Comparison of ENCODE assay signal across 18 cellular contexts in the genomic region with DNA sequence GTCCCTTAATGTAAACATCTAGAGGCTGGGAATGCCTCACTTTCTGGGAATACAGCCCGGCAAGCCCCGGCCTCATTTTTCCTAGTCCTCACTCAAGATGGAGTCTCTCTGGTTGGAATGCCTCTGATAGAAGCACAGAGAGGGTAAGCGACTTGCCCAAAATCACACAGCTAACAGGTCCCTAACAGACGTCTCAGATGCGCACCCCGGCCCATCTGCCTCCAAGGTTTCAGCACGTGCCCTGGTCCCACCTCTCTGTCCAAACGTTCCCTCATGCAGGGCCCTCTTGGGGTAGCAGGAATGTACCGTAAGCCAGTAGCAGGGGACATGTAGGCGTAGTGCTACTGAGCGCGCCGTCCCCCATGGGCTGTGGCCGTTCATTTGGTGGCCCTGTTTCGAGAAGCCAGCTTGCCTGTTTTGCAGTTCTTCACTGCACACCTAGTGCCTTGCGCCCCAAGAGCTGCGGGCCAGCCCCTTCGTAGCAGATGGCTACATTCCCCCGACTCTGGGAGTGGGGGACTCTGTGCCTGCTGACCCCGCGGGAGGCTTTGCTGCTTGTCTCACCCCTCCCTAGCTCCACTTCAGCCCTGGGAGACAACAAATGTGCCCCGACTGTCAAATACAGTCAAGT.
DNase-seq lines count a peak whose midpoint lies in the region; ATAC-seq, FAIRE-seq and TF ChIP-seq lines count a peak whose summit lies in the region.
"Had no signal": no experiment of that assay in that cellular context is flagged by ENCODE, and none has a peak within 500 bp of the region (broad histone marks: within the 10 kb centered on the region; RNA-seq: fewer than 3 reads in every experiment).

No MANE protein-coding gene starts in this region.

- BruUV-seq in MCF 10A (replicated peaks; lab: Mats Ljungman, UMichigan), result no TSS peak

- H4K20me1 ChIP-seq in H1 (replicated peaks in 1 of 2; ENCODE audit: control insufficient read depth in 1 of 2, insufficient read depth in 2 of 2, low read length in 2 of 2), result no peaks in the 10 kb centered on the region
- H4K20me1 ChIP-seq in neural cell (ENCODE audit: insufficient read depth), result no peaks in the 10 kb centered on the region

- WGBS in H1 (ENCODE audit: extremely low coverage in 1 of 2, insufficient coverage in 1 of 2, insufficient read length in 1 of 2, insufficient replicate concordance in 2 of 2, low coverage in 1 of 2, low lambda C conversion rate in 2 of 2, missing lambda C conversion rate in 1 of 2), 2 experiments, result 43% methylated on average over 22 of the region's 22 CpGs; no CpG with 5 or more reads in 1 of the 2 experiments

- no peak overlapping the region for H2AFZ ChIP-seq in H1 (ENCODE audit: low read length)
- no peak overlapping the region for H2AFZ ChIP-seq in neural cell (ENCODE audit: low read depth, low read length)

- H3K36me3 ChIP-seq in breast epithelium (no peaks in the 10 kb centered on the region), H1 (ENCODE audit: control insufficient read depth in 2 of 4, insufficient read depth in 4 of 4, low read length in 3 of 4) (no peaks in the 10 kb centered on the region), neural cell (ENCODE audit: insufficient read depth, low read length) (no peaks in the 10 kb centered on the region), uterus (no peaks in the 10 kb centered on the region)
- H3K36me3 ChIP-seq: left lung, prostate gland, upper lobe of left lung had no signal

- H3K14ac ChIP-seq in H1 (ENCODE audit: insufficient read length), result no peak overlapping the region

- peaks cover 15% of the 10 kb centered on the region for H3F3A ChIP-seq in neural cell (ENCODE audit: insufficient read depth, low read length, poor library complexity, severe bottlenecking)

- peak overlapping the region; percentile 82 for H4K5ac ChIP-seq in H1 (ENCODE audit: insufficient read length, low read depth, low read length)

- no peak for TF ChIP-seq RAD21 in H1 (IDR thresholded peaks at IDR 0.05 in 1 of 2, conservative IDR thresholded peaks at IDR 0.05 in 1 of 2; ENCODE audit: low read depth in 2 of 2, low read length in 2 of 2)
- no peak for TF ChIP-seq RAD21 in neural cell (conservative IDR thresholded peaks at IDR 0.05)

- H3K4me1 ChIP-seq in breast epithelium (no peaks in the 10 kb centered on the region), H1 (replicated peaks in 1 of 4; ENCODE audit: control insufficient read depth in 3 of 4, insufficient read depth in 4 of 4, low read length in 3 of 4) (peaks cover 3 to 26% (median 16%) of the 10 kb centered on the region in 4 experiments), uterus (no peaks in the 10 kb centered on the region)
- H3K4me1 ChIP-seq: prostate gland had no signal

- H3K79me2 ChIP-seq in H1 (ENCODE audit: control insufficient read depth in 1 of 2, insufficient read depth in 2 of 2, low read length in 2 of 2) (no peaks in the 10 kb centered on the region), neural cell (replicated peaks; ENCODE audit: insufficient read depth, low read length) (no peaks in the 10 kb centered on the region)

- no peaks in the 10 kb centered on the region for H3K9me3 ChIP-seq in breast epithelium
- no peaks in the 10 kb centered on the region for H3K9me3 ChIP-seq in H1 (ENCODE audit: insufficient read depth in 2 of 2, low read depth in 1 of 2, low read length in 1 of 2)
- no peaks in the 10 kb centered on the region for H3K9me3 ChIP-seq in neural cell (ENCODE audit: low read length)
- no peaks in the 10 kb centered on the region for H3K9me3 ChIP-seq in uterus
- H3K9me3 ChIP-seq: left lung, prostate gland, upper lobe of left lung had no signal

- H2BK15ac ChIP-seq in H1 (ENCODE audit: low read length), result peak overlapping the region; percentile 5; the same call in 1 of the 2 replicates

- peaks cover 4% of the 10 kb centered on the region; the same call in 1 of the 2 replicates for H3K23me2 ChIP-seq in H1 (ENCODE audit: low read depth, low read length)

- H2BK20ac ChIP-seq in H1 (ENCODE audit: low read length), result no peak overlapping the region

- peak overlapping the region; percentile 83; the same call in 1 of the 2 replicates for H2BK5ac ChIP-seq in H1 (ENCODE audit: low read depth, low read length)

- H3K27me3 Mint-ChIP-seq in MCF 10A (ENCODE audit: insufficient read depth, unreplicated experiment), result peaks cover 31% of the 10 kb centered on the region

- H2BK120ac ChIP-seq in H1 (replicated peaks; ENCODE audit: low read depth, low read length), result peak overlapping the region; percentile 94

- TF ChIP-seq POLR2A in breast epithelium (IDR thresholded peaks at IDR 0.05), result no peak
- TF ChIP-seq POLR2A in H1 (IDR thresholded peaks at IDR 0.05; ENCODE audit: control extremely low read depth in 1 of 2, low read depth in 2 of 2, low read length in 2 of 2), result no peak
- no peak for TF ChIP-seq POLR2A in uterus (IDR thresholded peaks at IDR 0.05)

- H4K8ac ChIP-seq in H1 (ENCODE audit: extremely low read depth, insufficient read depth, low read length), result peak overlapping the region; percentile 41

- peak overlapping the region; percentile 74 for H3K4ac ChIP-seq in H1 (replicated peaks; ENCODE audit: insufficient read length, low read depth, low read length)

- TF ChIP-seq EP300 in H1 (IDR thresholded peaks at IDR 0.05; ENCODE audit: borderline replicate concordance in 1 of 2, low read depth in 2 of 2, low read length in 2 of 2) (no peak), neural cell (conservative IDR thresholded peaks at IDR 0.05; ENCODE audit: poor library complexity, severe bottlenecking) (no peak)

- no peak for FAIRE-seq in H1 (lab: Jason Lieb, UNC)

- H3K4me1 Mint-ChIP-seq in MCF 10A (ENCODE audit: insufficient read depth, unreplicated experiment), result peaks cover 14% of the 10 kb centered on the region
- H3K4me1 Mint-ChIP-seq: stimulated activated memory B cell treated with anti-CD40 and anti-IgM and Interleukin-4, amounts not matched to agents 10 μg/mL and 1 μg/mL and 100 μg/mL, for 72 hours had no signal

- no peak for ATAC-seq in GM21447 (IDR thresholded peaks at IDR 0.05; ENCODE audit: unreplicated experiment)
- ATAC-seq: stimulated activated memory B cell treated with anti-CD40 and anti-IgM and Interleukin-4, amounts not matched to agents 10 μg/mL and 1 μg/mL and 100 μg/mL, for 72 hours had no signal

- H3K4me2 ChIP-seq in H1 (ENCODE audit: insufficient read depth in 1 of 2, low read depth in 2 of 2, low read length in 2 of 2) (peak overlapping the region; percentile 66 to 73), neural cell (ENCODE audit: low read length) (peak overlapping the region; percentile 70)
- H3K4me2 ChIP-seq: KMS-11 had no signal

- peak overlapping the region; percentile 61 to 84 for H3K27ac ChIP-seq in breast epithelium
- H3K27ac ChIP-seq in H1 (ENCODE audit: low read depth, low read length), result no peak overlapping the region
- H3K27ac ChIP-seq in neural cell (ENCODE audit: low read length), result peak overlapping the region; percentile 61
- peak overlapping the region; percentile 54 for H3K27ac ChIP-seq in uterus
- H3K27ac ChIP-seq: KMS-11 had no signal

- H3K36me3 Mint-ChIP-seq in MCF 10A (ENCODE audit: insufficient read depth, unreplicated experiment), result peaks cover 5% of the 10 kb centered on the region
- H3K36me3 Mint-ChIP-seq: stimulated activated memory B cell treated with anti-CD40 and anti-IgM and Interleukin-4, amounts not matched to agents 10 μg/mL and 1 μg/mL and 100 μg/mL, for 72 hours had no signal

- no peak overlapping the region for H3K4me3 Mint-ChIP-seq in MCF 10A (ENCODE audit: unreplicated experiment)
- H3K4me3 Mint-ChIP-seq: CD4-positive, alpha-beta T cell; stimulated activated memory B cell treated with anti-CD40 and anti-IgM and Interleukin-4, amounts not matched to agents 10 μg/mL and 1 μg/mL and 100 μg/mL, for 72 hours had no signal

- DNase-seq in breast epithelium (ENCODE audit: low spot score in 2 of 2) (no peak), MCF 10A (ENCODE audit: unreplicated experiment) (no peak), H1 (ENCODE audit: low read depth in 1 of 2, low spot score in 2 of 2) (no peak), uterus (no peak), DMS 273 (lab: John Stamatoyannopoulos, UW; ENCODE audit: unreplicated experiment) (no peak), Ammon's horn (ENCODE audit: low spot score) (no peak)
- DNase-seq: activated CD8-positive, alpha-beta memory T cell treated with anti-CD3 and anti-CD28 coated beads, Interleukin-2, amount 50 U/mL, for 48 hours; activated naive CD4-positive, alpha-beta T cell; CD4-positive, alpha-beta T cell; DMS79 treated with DMSO at 0.1 percent for 48 hours; RPMI8226 had no signal

- CTCF ChIA-PET in MCF 10A (lab: Yijun Ruan, JAX) (interaction anchor here (0.5 kb wide), 1 partner anchor 723 kb away, joined by 3 read pairs; no protein-coding TSS in a partner anchor), H1 (lab: Charles Lee; ENCODE audit: partially characterized antibody) (interaction anchor here (0.6 to 3.3 kb wide), 17 partner anchors 12 to 225 kb away, joined by 3 to 23 read pairs (median 4); no protein-coding TSS in a partner anchor)

- H3K27me3 ChIP-seq in breast epithelium (no peaks in the 10 kb centered on the region), H1 (replicated peaks in 1 of 4; ENCODE audit: control insufficient read depth in 3 of 4, extremely low read depth in 1 of 4, insufficient read depth in 3 of 4, low read length in 3 of 4) (peaks cover 0 to 20% (median 8%) of the 10 kb centered on the region in 4 experiments; a peak in 5 of 7 replicates), neural cell (ENCODE audit: insufficient read depth, low read depth, low read length) (no peaks in the 10 kb centered on the region), uterus (no peaks in the 10 kb centered on the region)

- TF ChIP-seq CTCF in breast epithelium (IDR thresholded peaks at IDR 0.05) (no peak), MCF 10A (IDR thresholded peaks at IDR 0.05; ENCODE audit: unreplicated experiment) (no peak), H1 (IDR thresholded peaks at IDR 0.05; ENCODE audit: control extremely low read depth in 1 of 3, insufficient read depth in 1 of 3, low read depth in 1 of 3, low read length in 3 of 3) (no peak), neural cell (IDR thresholded peaks at IDR 0.05; ENCODE audit: poor library complexity, severe bottlenecking) (no peak), uterus (IDR thresholded peaks at IDR 0.05) (no peak)

- intact Hi-C loops in breast epithelium (cut with DNase I; ENCODE audit: low total_unique reads), result no loop called here
- intact Hi-C loops in MCF 10A (cut with micrococcal nuclease), result no loop called here
- intact Hi-C loops in uterus (cut with DNase I; ENCODE audit: low total_unique reads), result no loop called here

- no peak overlapping the region for H3K4me3 ChIP-seq in breast epithelium
- peak overlapping the region in 2 of 4 experiments; percentile 24 to 41; a peak in 4 of 8 replicates for H3K4me3 ChIP-seq in H1 (ENCODE audit: extremely low read depth in 1 of 4, insufficient read depth in 2 of 4, low read depth in 3 of 4, low read length in 4 of 4)
- H3K4me3 ChIP-seq in neural cell (ENCODE audit: low read length), result peak overlapping the region; percentile 58
- H3K4me3 ChIP-seq in uterus, result no peak overlapping the region
- H3K4me3 ChIP-seq: left lung, prostate gland had no signal

- no peak overlapping the region for H3K23ac ChIP-seq in H1 (ENCODE audit: insufficient read length)

- H3K9ac ChIP-seq in H1 (replicated peaks in 1 of 4; ENCODE audit: extremely low read depth in 1 of 4, low read depth in 3 of 4, low read length in 3 of 4) (no peak overlapping the region; a peak in 1 of 7 replicates), neural cell (ENCODE audit: low read length) (peak overlapping the region; percentile 49)
- H3K9ac ChIP-seq: KMS-11 had no signal

- H2BK12ac ChIP-seq in H1 (ENCODE audit: low read depth, low read length), result peak overlapping the region; percentile 13; the same call in 1 of the 2 replicates

- no peaks in the 10 kb centered on the region for H3K9me3 Mint-ChIP-seq in MCF 10A (ENCODE audit: unreplicated experiment)
- H3K9me3 Mint-ChIP-seq: CD4-positive, alpha-beta T cell; stimulated activated memory B cell treated with anti-CD40 and anti-IgM and Interleukin-4, amounts not matched to agents 10 μg/mL and 1 μg/mL and 100 μg/mL, for 72 hours had no signal

- no peaks in the 10 kb centered on the region for H3K79me1 ChIP-seq in H1 (ENCODE audit: low read depth, low read length)

- H4K91ac ChIP-seq in H1 (replicated peaks; ENCODE audit: insufficient read length, low read length), result peak overlapping the region; percentile 97

- H3K56ac ChIP-seq in H1 (replicated peaks; ENCODE audit: insufficient read length, low read depth, low read length), result no peak overlapping the region

- no peaks in the 10 kb centered on the region for H3K9me2 ChIP-seq in neural cell (ENCODE audit: insufficient read depth, low read length)

- no peak overlapping the region for H2AK5ac ChIP-seq in H1 (ENCODE audit: low read depth, low read length)

- peak overlapping the region; percentile 2 for H3K18ac ChIP-seq in H1 (ENCODE audit: extremely low read depth, low read length)

- POLR2A ChIA-PET in MCF 10A (lab: Yijun Ruan, JAX), result no interaction called here
- POLR2A ChIA-PET in H1 (lab: Charles Lee; ENCODE audit: partially characterized antibody), result interaction anchor here (0.8 to 1.2 kb wide), 4 partner anchors 9 to 141 kb away, joined by 3 read pairs; no protein-coding TSS in a partner anchor

- no peak overlapping the region for H3K27ac Mint-ChIP-seq in MCF 10A (ENCODE audit: low read depth, unreplicated experiment)
- H3K27ac Mint-ChIP-seq: CD4-positive, alpha-beta T cell; stimulated activated memory B cell treated with anti-CD40 and anti-IgM and Interleukin-4, amounts not matched to agents 10 μg/mL and 1 μg/mL and 100 μg/mL, for 72 hours had no signal
